ENCODE assay signal across 1 cellular context in genomic region chr11:121443688-121444275, GRCh38.
A peak's percentile ranks its signal among the peaks of the same experiment; 100 is the strongest.
TF ChIP-seq lines count a peak whose summit lies in the region.

No MANE protein-coding gene starts in this region.

TF ChIP-seq in GM12878, 131 proteins besides CTCF, POLR2A, EP300 and RAD21:
- TF ChIP-seq PAX8 (IDR thresholded peaks at IDR 0.05): no peak
- TF ChIP-seq, protein P1, sequence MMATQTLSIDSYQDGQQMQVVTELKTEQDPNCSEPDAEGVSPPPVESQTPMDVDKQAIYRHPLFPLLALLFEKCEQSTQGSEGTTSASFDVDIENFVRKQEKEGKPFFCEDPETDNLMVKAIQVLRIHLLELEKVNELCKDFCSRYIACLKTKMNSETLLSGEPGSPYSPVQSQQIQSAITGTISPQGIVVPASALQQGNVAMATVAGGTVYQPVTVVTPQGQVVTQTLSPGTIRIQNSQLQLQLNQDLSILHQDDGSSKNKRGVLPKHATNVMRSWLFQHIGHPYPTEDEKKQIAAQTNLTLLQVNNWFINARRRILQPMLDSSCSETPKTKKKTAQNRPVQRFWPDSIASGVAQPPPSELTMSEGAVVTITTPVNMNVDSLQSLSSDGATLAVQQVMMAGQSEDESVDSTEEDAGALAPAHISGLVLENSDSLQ (IDR thresholded peaks at IDR 0.05): no peak
- no peak for TF ChIP-seq ZBTB4 (CRISPR knock-in tag; IDR thresholded peaks at IDR 0.05)
- TF ChIP-seq CEBPB (IDR thresholded peaks at IDR 0.05; ENCODE audit: borderline replicate concordance in 1 of 2, low read depth in 2 of 2, low read length in 2 of 2): no peak
- TF ChIP-seq SMAD1 (IDR thresholded peaks at IDR 0.05; ENCODE audit: low read depth, partially characterized antibody): no peak
- peak; percentile 45; the same call in 1 of the 2 replicates for TF ChIP-seq MTA2 (IDR thresholded peaks at IDR 0.05; ENCODE audit: low read depth)
- TF ChIP-seq NR2C1 (IDR thresholded peaks at IDR 0.05): no peak
- no peak for TF ChIP-seq FOXK2 (IDR thresholded peaks at IDR 0.05)
- 0 out of 2 replicates have a peak, but pooled peaks have one; percentile 10 for TF ChIP-seq YY1 (IDR thresholded peaks at IDR 0.05; ENCODE audit: low read depth, low read length)
- no peak for TF ChIP-seq GABPA (IDR thresholded peaks at IDR 0.05; ENCODE audit: low read depth)
- TF ChIP-seq ZBTB40 (IDR thresholded peaks at IDR 0.05; ENCODE audit: borderline replicate concordance): no peak
- TF ChIP-seq PBX3 (IDR thresholded peaks at IDR 0.05; ENCODE audit: insufficient replicate concordance, low read depth, low read length): peak; percentile 3
- TF ChIP-seq STAT3 (IDR thresholded peaks at IDR 0.05; ENCODE audit: low read depth, low read length): no peak
- TF ChIP-seq MLLT1 (IDR thresholded peaks at IDR 0.05): no peak
- TF ChIP-seq NFIC (IDR thresholded peaks at IDR 0.05; ENCODE audit: low read depth, low read length): no peak
- no peak for TF ChIP-seq ZNF217 (IDR thresholded peaks at IDR 0.05)
- no peak for TF ChIP-seq STAT1 (conservative IDR thresholded peaks at IDR 0.05)
- TF ChIP-seq ZNF687 (IDR thresholded peaks at IDR 0.05): 0 out of 2 replicates have a peak, but pooled peaks have one; percentile 17
- no peak for TF ChIP-seq CREB1 (IDR thresholded peaks at IDR 0.05; ENCODE audit: low read depth)
- TF ChIP-seq YBX1 (IDR thresholded peaks at IDR 0.05): no peak
- TF ChIP-seq REST (IDR thresholded peaks at IDR 0.05; ENCODE audit: low read depth, low read length): no peak
- no peak for TF ChIP-seq HDAC2 (IDR thresholded peaks at IDR 0.05)
TF ChIP-seq in GM12878: peak in this region for 4.
